1 cellular context compared by ENCODE assay signal in genomic region chr9:121286973-121287721, GRCh38.
TF ChIP-seq lines count a peak whose summit lies in the region.

No MANE protein-coding gene starts in this region.

TF ChIP-seq in HEK293, 187 proteins besides CTCF, POLR2A, EP300 and RAD21 (continued from another document and continues in another):
- TF ChIP-seq ZNF18 (tag by site-specific recombination; IDR thresholded peaks at IDR 0.05) (no peak), BCL11B (tag by site-specific recombination; IDR thresholded peaks at IDR 0.05; ENCODE audit: low read depth) (no peak), ZBTB17 (tag by site-specific recombination; IDR thresholded peaks at IDR 0.05) (peak; percentile 87), SP3 (tag by site-specific recombination; IDR thresholded peaks at IDR 0.05) (peak; percentile 62), ZNF280D (tag by site-specific recombination; IDR thresholded peaks at IDR 0.05) (no peak), ZNF121 (tag by site-specific recombination; IDR thresholded peaks at IDR 0.05) (no peak), ZNF830 (tag by site-specific recombination; IDR thresholded peaks at IDR 0.05; ENCODE audit: low read depth) (no peak), ZNF658 (tag by site-specific recombination; IDR thresholded peaks at IDR 0.05) (no peak), ZNF37A (tag by site-specific recombination; IDR thresholded peaks at IDR 0.05) (no peak), PRDM10 (tag by site-specific recombination; IDR thresholded peaks at IDR 0.05) (peak; percentile 51), EGR2 (tag by site-specific recombination; IDR thresholded peaks at IDR 0.05; ENCODE audit: low read depth) (peak; percentile 78), ZNF2 (tag by site-specific recombination; IDR thresholded peaks at IDR 0.05) (no peak), ZSCAN5A (tag by site-specific recombination; IDR thresholded peaks at IDR 0.05) (no peak), ZNF350 (tag by site-specific recombination; IDR thresholded peaks at IDR 0.05) (no peak), ZNF324 (tag by site-specific recombination; IDR thresholded peaks at IDR 0.05) (no peak), ZBTB48 (tag by site-specific recombination; IDR thresholded peaks at IDR 0.05) (peak; percentile 41), ZBTB10 (tag by site-specific recombination; IDR thresholded peaks at IDR 0.05) (no peak), SETDB1 (IDR thresholded peaks at IDR 0.05; ENCODE audit: insufficient read length, low read length) (no peak), TRIM28 (IDR thresholded peaks at IDR 0.05; ENCODE audit: borderline replicate concordance, low read length) (peak; percentile 54), TCF7L2 (IDR thresholded peaks at IDR 0.05; ENCODE audit: borderline replicate concordance, low read depth, low read length) (no peak), RBAK (tag by site-specific recombination; IDR thresholded peaks at IDR 0.05) (no peak), HOXD13 (CRISPR knock-in tag; IDR thresholded peaks at IDR 0.05; ENCODE audit: borderline replicate concordance) (no peak), ZFP69B (tag by site-specific recombination; IDR thresholded peaks at IDR 0.05) (peak; percentile 94), ZNF404 (tag by site-specific recombination; IDR thresholded peaks at IDR 0.05) (no peak), ZNF600 (tag by site-specific recombination; IDR thresholded peaks at IDR 0.05) (0 out of 2 replicates have a peak, but pooled peaks have one; percentile 17), ZNF23 (tag by site-specific recombination; IDR thresholded peaks at IDR 0.05; ENCODE audit: borderline replicate concordance) (no peak), ZBTB20 (tag by site-specific recombination; IDR thresholded peaks at IDR 0.05) (no peak; the same call in 1 of the 2 replicates), ZNF530 (tag by site-specific recombination; IDR thresholded peaks at IDR 0.05; ENCODE audit: low read depth) (no peak), ZNF311 (tag by site-specific recombination; IDR thresholded peaks at IDR 0.05; ENCODE audit: borderline replicate concordance) (no peak), KLF10 (tag by site-specific recombination; IDR thresholded peaks at IDR 0.05) (peak; percentile 56; the same call in 1 of the 2 replicates), ZNF707 (tag by site-specific recombination; IDR thresholded peaks at IDR 0.05) (no peak), ZSCAN18 (tag by site-specific recombination; IDR thresholded peaks at IDR 0.05) (no peak), ZBTB11 (tag by site-specific recombination; conservative IDR thresholded peaks at IDR 0.05; ENCODE audit: low read depth) (no peak), ZNF513 (tag by site-specific recombination; IDR thresholded peaks at IDR 0.05) (no peak), SP2 (tag by site-specific recombination; IDR thresholded peaks at IDR 0.05) (peak; percentile 54)
